ENCODE assay signal across 18 cellular contexts in the genomic region with DNA sequence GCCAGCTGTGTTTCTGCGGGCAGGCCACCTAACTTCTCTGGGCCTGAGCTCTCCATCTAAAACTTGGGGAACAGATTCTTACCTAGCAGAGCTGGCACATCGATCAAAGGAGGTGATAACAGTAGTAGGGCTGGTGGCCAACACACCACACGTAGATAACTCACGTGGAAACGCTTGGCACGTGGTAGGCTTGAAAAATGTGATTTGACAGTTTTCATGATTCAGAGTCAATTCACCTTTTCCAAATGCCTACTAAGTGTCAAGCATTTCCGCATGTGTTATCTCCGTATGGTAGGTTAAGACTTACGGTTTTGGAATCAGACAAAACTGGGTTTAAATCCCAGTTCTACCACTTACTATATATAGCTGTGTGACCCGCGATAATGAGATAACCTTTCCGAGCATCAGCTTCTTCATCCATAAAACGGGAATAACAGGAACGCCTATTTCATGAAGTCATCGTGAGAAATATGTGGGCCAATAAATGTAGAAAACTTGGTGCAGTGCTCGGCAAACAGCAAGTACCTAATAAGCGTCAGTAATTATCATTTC. TPM values are rescaled to one million over a fixed set of nuclear protein-coding genes. Genes with fewer than 3 reads are reported as not detected.
"Had no signal": no experiment of that assay in that cellular context is flagged by ENCODE, and none has a peak within 500 bp of the region (broad histone marks: within the 10 kb centered on the region; RNA-seq: fewer than 3 reads in every experiment).

No MANE protein-coding gene starts in this region.

- DNase-seq: cortex of kidney; foreskin melanocyte; mesenchymal stem cell; ovary; stimulated activated CD4-positive, alpha-beta T cell treated with anti-CD3 and anti-CD28 coated beads, Interleukin-2, amount 100 ng/mL, for 48 hours; stimulated activated CD8-positive, alpha-beta memory T cell treated with anti-CD3 and anti-CD28 coated beads, Interleukin-4, amount 100 ng/mL, for 48 hours; stimulated activated naive CD8-positive, alpha-beta T cell treated with anti-CD3 and anti-CD28 coated beads, Interleukin-15, Interleukin-2, amounts not matched to agents 100 U/mL and 50 U/mL, for 24 hours; tibial artery; upper lobe of right lung had no signal

- H3K4me3 ChIP-seq: lung, neural progenitor cell, ovary, sigmoid colon, smooth muscle cell, tibial artery, upper lobe of right lung, vagina had no signal

- H3K36me3 ChIP-seq: neural progenitor cell, ovary, sigmoid colon, tibial artery, upper lobe of right lung, vagina had no signal

- H3K9ac ChIP-seq: neural progenitor cell had no signal

- H3K27me3 ChIP-seq: ovary, sigmoid colon, upper lobe of right lung, vagina had no signal

- ATAC-seq: natural killer cell treated with Interleukin-12 subunit alpha and Interleukin-12 subunit beta and Interleukin-15 and Interleukin-18, amount 100 ng/mL, for 72 hours; stimulated activated effector memory CD8-positive, alpha-beta T cell treated with anti-CD3 and anti-CD28 coated beads, Interleukin-12 subunit alpha, Interleukin-12 subunit beta, amount 100 ng/mL, for 72 hours; stimulated activated naive CD8-positive, alpha-beta T cell treated with anti-CD3 and anti-CD28 coated beads, Interleukin-15, Interleukin-2, amounts not matched to agents 100 U/mL and 50 U/mL, for 24 hours had no signal

- H3K27ac ChIP-seq: neural progenitor cell, ovary, sigmoid colon, tibial artery, upper lobe of right lung, vagina had no signal

- H3K4me1 ChIP-seq: upper lobe of right lung, vagina had no signal

- H2AFZ ChIP-seq: neural progenitor cell had no signal

- H3K9me3 ChIP-seq: ovary, sigmoid colon, tibial artery, upper lobe of right lung, vagina had no signal

RNA-seq across cellular contexts. Expression of a gene that starts 25.6 kb away (rescaled TPM):
- total RNA-seq: glomerular endothelial cell; left lobe of liver; natural killer cell treated with Interleukin-12 subunit alpha and Interleukin-12 subunit beta and Interleukin-15 and Interleukin-18, amount 100 ng/mL, for 72 hours; smooth muscle cell; upper lobe of right lung; vagina had no signal
- polyA plus RNA-seq: smooth muscle cell had no signal
